1 cellular context compared by ENCODE assay signal in the genomic region with DNA sequence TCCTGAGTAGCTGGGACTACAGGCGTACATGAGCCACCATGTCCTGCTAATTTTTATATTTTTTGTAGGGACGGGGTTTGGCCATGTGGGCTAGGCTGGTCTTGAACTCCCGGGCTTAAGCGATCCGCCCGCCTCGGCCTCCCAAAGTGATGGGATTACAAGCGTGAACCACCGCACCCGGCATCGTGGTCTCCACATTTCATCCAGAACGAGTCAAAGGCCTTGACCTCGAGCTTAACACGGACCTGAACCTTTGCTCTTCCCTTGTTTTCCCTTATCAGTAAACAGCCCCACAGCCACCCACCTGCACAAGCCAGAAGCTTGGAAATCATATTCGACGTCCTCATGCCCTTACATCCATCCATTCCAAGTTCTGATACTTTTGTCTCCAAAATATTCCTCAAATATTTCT.
TF ChIP-seq lines count a peak whose summit lies in the region.

No MANE protein-coding gene starts in this region.

TF ChIP-seq in HepG2, 621 proteins besides CTCF, POLR2A, EP300 and RAD21 (continued from another document and continues in another):
- TF ChIP-seq, protein P1, sequence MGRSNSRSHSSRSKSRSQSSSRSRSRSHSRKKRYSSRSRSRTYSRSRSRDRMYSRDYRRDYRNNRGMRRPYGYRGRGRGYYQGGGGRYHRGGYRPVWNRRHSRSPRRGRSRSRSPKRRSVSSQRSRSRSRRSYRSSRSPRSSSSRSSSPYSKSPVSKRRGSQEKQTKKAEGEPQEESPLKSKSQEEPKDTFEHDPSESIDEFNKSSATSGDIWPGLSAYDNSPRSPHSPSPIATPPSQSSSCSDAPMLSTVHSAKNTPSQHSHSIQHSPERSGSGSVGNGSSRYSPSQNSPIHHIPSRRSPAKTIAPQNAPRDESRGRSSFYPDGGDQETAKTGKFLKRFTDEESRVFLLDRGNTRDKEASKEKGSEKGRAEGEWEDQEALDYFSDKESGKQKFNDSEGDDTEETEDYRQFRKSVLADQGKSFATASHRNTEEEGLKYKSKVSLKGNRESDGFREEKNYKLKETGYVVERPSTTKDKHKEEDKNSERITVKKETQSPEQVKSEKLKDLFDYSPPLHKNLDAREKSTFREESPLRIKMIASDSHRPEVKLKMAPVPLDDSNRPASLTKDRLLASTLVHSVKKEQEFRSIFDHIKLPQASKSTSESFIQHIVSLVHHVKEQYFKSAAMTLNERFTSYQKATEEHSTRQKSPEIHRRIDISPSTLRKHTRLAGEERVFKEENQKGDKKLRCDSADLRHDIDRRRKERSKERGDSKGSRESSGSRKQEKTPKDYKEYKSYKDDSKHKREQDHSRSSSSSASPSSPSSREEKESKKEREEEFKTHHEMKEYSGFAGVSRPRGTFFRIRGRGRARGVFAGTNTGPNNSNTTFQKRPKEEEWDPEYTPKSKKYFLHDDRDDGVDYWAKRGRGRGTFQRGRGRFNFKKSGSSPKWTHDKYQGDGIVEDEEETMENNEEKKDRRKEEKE (IDR thresholded peaks at IDR 0.05): no peak
- TF ChIP-seq ZNF34 (CRISPR knock-in tag; IDR thresholded peaks at IDR 0.05; ENCODE audit: borderline replicate concordance) (no peak), TAF1 (CRISPR knock-in tag; IDR thresholded peaks at IDR 0.05) (no peak), KDM2A (CRISPR knock-in tag; IDR thresholded peaks at IDR 0.05; ENCODE audit: borderline replicate concordance, low read depth) (peak; percentile 73; the same call in 1 of the 2 replicates), ZFP37 (CRISPR knock-in tag; IDR thresholded peaks at IDR 0.05; ENCODE audit: borderline replicate concordance) (peak; percentile 93), DNMT1 (CRISPR knock-in tag; IDR thresholded peaks at IDR 0.05) (0 out of 2 replicates have a peak, but pooled peaks have one; percentile 30), SMAD9 (CRISPR knock-in tag; IDR thresholded peaks at IDR 0.05) (0 out of 2 replicates have a peak, but pooled peaks have one; percentile 56), GATA4 (IDR thresholded peaks at IDR 0.05; ENCODE audit: borderline replicate concordance, low read depth) (0 out of 2 replicates have a peak, but pooled peaks have one; percentile 20), NFYC (CRISPR knock-in tag; IDR thresholded peaks at IDR 0.05) (no peak), CEBPB (IDR thresholded peaks at IDR 0.05; ENCODE audit: borderline replicate concordance, low read depth, low read length) (no peak), ZNF878 (CRISPR knock-in tag; IDR thresholded peaks at IDR 0.05) (no peak; the same call in 1 of the 2 replicates), IRF2 (CRISPR knock-in tag; IDR thresholded peaks at IDR 0.05) (peak; percentile 83), RAD51 (IDR thresholded peaks at IDR 0.05; ENCODE audit: borderline replicate concordance) (no peak), ZSCAN20 (CRISPR knock-in tag; IDR thresholded peaks at IDR 0.05; ENCODE audit: borderline replicate concordance) (no peak), MED1 (CRISPR knock-in tag; IDR thresholded peaks at IDR 0.05) (peak; percentile 91), MTA3 (CRISPR knock-in tag; IDR thresholded peaks at IDR 0.05) (no peak), MEIS2 (CRISPR knock-in tag; IDR thresholded peaks at IDR 0.05) (peak; percentile 65; the same call in 1 of the 2 replicates), NONO (IDR thresholded peaks at IDR 0.05) (no peak), NONO (CRISPR knock-in tag; conservative IDR thresholded peaks at IDR 0.05) (peak; percentile 49; the same call in 1 of the 2 replicates), ZNF3 (CRISPR knock-in tag; IDR thresholded peaks at IDR 0.05) (no peak), RERE (CRISPR knock-in tag; IDR thresholded peaks at IDR 0.05; ENCODE audit: low read depth) (peak; percentile 56; the same call in 1 of the 2 replicates), ZBTB20 (CRISPR knock-in tag; IDR thresholded peaks at IDR 0.05; ENCODE audit: borderline replicate concordance, low read depth) (0 out of 2 replicates have a peak, but pooled peaks have one; percentile 48), ZNF749 (CRISPR knock-in tag; IDR thresholded peaks at IDR 0.05; ENCODE audit: borderline replicate concordance) (0 out of 2 replicates have a peak, but pooled peaks have one; percentile 87), RFXANK (CRISPR knock-in tag; IDR thresholded peaks at IDR 0.05) (no peak), ZSCAN22 (CRISPR knock-in tag; IDR thresholded peaks at IDR 0.05) (no peak), LCORL (IDR thresholded peaks at IDR 0.05) (no peak), LCORL (CRISPR knock-in tag; IDR thresholded peaks at IDR 0.05) (peak; percentile 80), ZNF143 (CRISPR knock-in tag; IDR thresholded peaks at IDR 0.05) (peak; percentile 18; the same call in 1 of the 2 replicates), NFRKB (IDR thresholded peaks at IDR 0.05) (no peak), HOXA5 (CRISPR knock-in tag; IDR thresholded peaks at IDR 0.05) (no peak; the same call in 1 of the 2 replicates), MAFG (CRISPR knock-in tag; IDR thresholded peaks at IDR 0.05) (no peak), RXRB (CRISPR knock-in tag; IDR thresholded peaks at IDR 0.05; ENCODE audit: borderline replicate concordance) (peak; percentile 93), NRL (CRISPR knock-in tag; IDR thresholded peaks at IDR 0.05; ENCODE audit: borderline replicate concordance) (peak; percentile 89), NAIF1 (CRISPR knock-in tag; IDR thresholded peaks at IDR 0.05; ENCODE audit: borderline replicate concordance) (0 out of 2 replicates have a peak, but pooled peaks have one; percentile 31), AKAP8 (CRISPR knock-in tag; IDR thresholded peaks at IDR 0.05) (peak; percentile 94; the same call in 1 of the 2 replicates), ZNF253 (CRISPR knock-in tag; IDR thresholded peaks at IDR 0.05; ENCODE audit: borderline replicate concordance) (peak; percentile 67; the same call in 1 of the 2 replicates), HOXA7 (CRISPR knock-in tag; IDR thresholded peaks at IDR 0.05) (no peak), SP1 (IDR thresholded peaks at IDR 0.05) (no peak), SP1 (CRISPR knock-in tag; IDR thresholded peaks at IDR 0.05) (no peak), CREM (IDR thresholded peaks at IDR 0.05) (peak; percentile 38; the same call in 1 of the 2 replicates), CREM (CRISPR knock-in tag; IDR thresholded peaks at IDR 0.05) (no peak), ZNF550 (CRISPR knock-in tag; IDR thresholded peaks at IDR 0.05; ENCODE audit: borderline replicate concordance) (no peak), ZIK1 (CRISPR knock-in tag; IDR thresholded peaks at IDR 0.05; ENCODE audit: borderline replicate concordance, low read depth) (0 out of 2 replicates have a peak, but pooled peaks have one; percentile 34), ZNF292 (CRISPR knock-in tag; IDR thresholded peaks at IDR 0.05; ENCODE audit: borderline replicate concordance, low read depth) (no peak; the same call in 1 of the 2 replicates), ZNF724P (CRISPR knock-in tag; IDR thresholded peaks at IDR 0.05; ENCODE audit: borderline replicate concordance) (peak; percentile 65), HDAC6 (IDR thresholded peaks at IDR 0.05; ENCODE audit: low read depth, low read length) (no peak), SALL1 (CRISPR knock-in tag; IDR thresholded peaks at IDR 0.05) (peak; percentile 94)
- TF ChIP-seq, protein P2, sequence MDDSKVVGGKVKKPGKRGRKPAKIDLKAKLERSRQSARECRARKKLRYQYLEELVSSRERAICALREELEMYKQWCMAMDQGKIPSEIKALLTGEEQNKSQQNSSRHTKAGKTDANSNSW (CRISPR knock-in tag; IDR thresholded peaks at IDR 0.05; ENCODE audit: borderline replicate concordance): no peak
- TF ChIP-seq, protein P3, sequence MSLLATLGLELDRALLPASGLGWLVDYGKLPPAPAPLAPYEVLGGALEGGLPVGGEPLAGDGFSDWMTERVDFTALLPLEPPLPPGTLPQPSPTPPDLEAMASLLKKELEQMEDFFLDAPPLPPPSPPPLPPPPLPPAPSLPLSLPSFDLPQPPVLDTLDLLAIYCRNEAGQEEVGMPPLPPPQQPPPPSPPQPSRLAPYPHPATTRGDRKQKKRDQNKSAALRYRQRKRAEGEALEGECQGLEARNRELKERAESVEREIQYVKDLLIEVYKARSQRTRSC (CRISPR knock-in tag; IDR thresholded peaks at IDR 0.05; ENCODE audit: low read depth): no peak
- TF ChIP-seq, protein P4, sequence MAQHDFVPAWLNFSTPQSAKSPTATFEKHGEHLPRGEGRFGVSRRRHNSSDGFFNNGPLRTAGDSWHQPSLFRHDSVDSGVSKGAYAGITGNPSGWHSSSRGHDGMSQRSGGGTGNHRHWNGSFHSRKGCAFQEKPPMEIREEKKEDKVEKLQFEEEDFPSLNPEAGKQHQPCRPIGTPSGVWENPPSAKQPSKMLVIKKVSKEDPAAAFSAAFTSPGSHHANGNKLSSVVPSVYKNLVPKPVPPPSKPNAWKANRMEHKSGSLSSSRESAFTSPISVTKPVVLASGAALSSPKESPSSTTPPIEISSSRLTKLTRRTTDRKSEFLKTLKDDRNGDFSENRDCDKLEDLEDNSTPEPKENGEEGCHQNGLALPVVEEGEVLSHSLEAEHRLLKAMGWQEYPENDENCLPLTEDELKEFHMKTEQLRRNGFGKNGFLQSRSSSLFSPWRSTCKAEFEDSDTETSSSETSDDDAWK (CRISPR knock-in tag; IDR thresholded peaks at IDR 0.05): no peak
- TF ChIP-seq, protein P5, sequence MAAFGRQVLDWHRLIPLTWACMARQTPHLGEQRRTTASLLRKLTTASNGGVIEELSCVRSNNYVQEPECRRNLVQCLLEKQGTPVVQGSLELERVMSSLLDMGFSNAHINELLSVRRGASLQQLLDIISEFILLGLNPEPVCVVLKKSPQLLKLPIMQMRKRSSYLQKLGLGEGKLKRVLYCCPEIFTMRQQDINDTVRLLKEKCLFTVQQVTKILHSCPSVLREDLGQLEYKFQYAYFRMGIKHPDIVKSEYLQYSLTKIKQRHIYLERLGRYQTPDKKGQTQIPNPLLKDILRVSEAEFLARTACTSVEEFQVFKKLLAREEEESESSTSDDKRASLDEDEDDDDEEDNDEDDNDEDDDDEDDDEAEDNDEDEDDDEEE (CRISPR knock-in tag; IDR thresholded peaks at IDR 0.05): no peak; the same call in 1 of the 2 replicates
- TF ChIP-seq, protein P6, sequence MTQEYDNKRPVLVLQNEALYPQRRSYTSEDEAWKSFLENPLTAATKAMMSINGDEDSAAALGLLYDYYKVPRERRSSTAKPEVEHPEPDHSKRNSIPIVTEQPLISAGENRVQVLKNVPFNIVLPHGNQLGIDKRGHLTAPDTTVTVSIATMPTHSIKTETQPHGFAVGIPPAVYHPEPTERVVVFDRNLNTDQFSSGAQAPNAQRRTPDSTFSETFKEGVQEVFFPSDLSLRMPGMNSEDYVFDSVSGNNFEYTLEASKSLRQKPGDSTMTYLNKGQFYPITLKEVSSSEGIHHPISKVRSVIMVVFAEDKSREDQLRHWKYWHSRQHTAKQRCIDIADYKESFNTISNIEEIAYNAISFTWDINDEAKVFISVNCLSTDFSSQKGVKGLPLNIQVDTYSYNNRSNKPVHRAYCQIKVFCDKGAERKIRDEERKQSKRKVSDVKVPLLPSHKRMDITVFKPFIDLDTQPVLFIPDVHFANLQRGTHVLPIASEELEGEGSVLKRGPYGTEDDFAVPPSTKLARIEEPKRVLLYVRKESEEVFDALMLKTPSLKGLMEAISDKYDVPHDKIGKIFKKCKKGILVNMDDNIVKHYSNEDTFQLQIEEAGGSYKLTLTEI (CRISPR knock-in tag; conservative IDR thresholded peaks at IDR 0.05): no peak
